ENCODE assay signal across 21 cellular contexts in genomic region chr15:100923902-100924301, GRCh38. TPM values are rescaled to one million over a fixed set of nuclear protein-coding genes. Genes with fewer than 3 reads are reported as not detected.
"Had no signal": no experiment of that assay in that cellular context is flagged by ENCODE, and none has a peak within 500 bp of the region (broad histone marks: within the 10 kb centered on the region; RNA-seq: fewer than 3 reads in every experiment).

No MANE protein-coding gene starts in this region.

- H3K4me3 ChIP-seq: adrenal gland, breast epithelium, hepatocyte, smooth muscle cell, stomach, upper lobe of left lung had no signal

- H3K36me3 ChIP-seq: adrenal gland, breast epithelium had no signal

- H3K4me1 ChIP-seq: breast epithelium, parathyroid adenoma had no signal

- H3K9me3 ChIP-seq: adrenal gland, breast epithelium, stomach, upper lobe of left lung had no signal

- FAIRE-seq: astrocyte had no signal

- H3K27me3 ChIP-seq: breast epithelium, foreskin keratinocyte, upper lobe of left lung had no signal

- H3K79me2 ChIP-seq: hepatocyte, parathyroid adenoma had no signal

- H3K27ac ChIP-seq: adrenal gland, breast epithelium, epithelial cell of prostate, foreskin keratinocyte, hepatocyte, parathyroid adenoma, upper lobe of left lung had no signal

- H3K4me2 ChIP-seq: hepatocyte, smooth muscle cell had no signal

- ATAC-seq: activated naive CD4-positive, alpha-beta T cell treated with anti-CD3 and anti-CD28 coated beads, Interleukin-2, amount 50 U/mL, for 72 hours; foreskin keratinocyte; left cardiac atrium; naive thymus-derived CD8-positive, alpha-beta T cell; sciatic nerve had no signal

- H2AFZ ChIP-seq: hepatocyte, parathyroid adenoma had no signal

- DNase-seq: activated CD4-positive, CD25-positive, alpha-beta regulatory T cell treated with anti-CD3 and anti-CD28 coated beads, Interleukin-2, amount 50 U/mL, for 72 hours; activated gamma-delta T cell; cerebellar nuclear complex; endodermal cell; foreskin keratinocyte; left cardiac atrium; mesendoderm; naive thymus-derived CD8-positive, alpha-beta T cell; stimulated activated CD4-positive, alpha-beta T cell treated with anti-CD3 and anti-CD28 coated beads, Interleukin-4, amount 100 ng/mL, for 1 hour; stomach had no signal

- H3K9ac ChIP-seq: parathyroid adenoma had no signal

RNA-seq across cellular contexts. Expression of gene LRRK1, which starts 4.7 kb away (rescaled TPM):
- polyA plus RNA-seq: naive thymus-derived CD8-positive, alpha-beta T cell had no signal

RNA-seq across cellular contexts. Expression of gene ALDH1A3, which starts 44.3 kb away (rescaled TPM):
- total RNA-seq: activated CD8-positive, alpha-beta memory T cell treated with anti-CD3 and anti-CD28 coated beads for 36 hours; activated naive CD4-positive, alpha-beta T cell treated with anti-CD3 and anti-CD28 coated beads, Interleukin-2, amount 50 U/mL, for 72 hours; naive thymus-derived CD8-positive, alpha-beta T cell had no signal
- polyA plus RNA-seq: naive thymus-derived CD8-positive, alpha-beta T cell had no signal
